14 cellular contexts compared by ENCODE assay signal in the genomic region with DNA sequence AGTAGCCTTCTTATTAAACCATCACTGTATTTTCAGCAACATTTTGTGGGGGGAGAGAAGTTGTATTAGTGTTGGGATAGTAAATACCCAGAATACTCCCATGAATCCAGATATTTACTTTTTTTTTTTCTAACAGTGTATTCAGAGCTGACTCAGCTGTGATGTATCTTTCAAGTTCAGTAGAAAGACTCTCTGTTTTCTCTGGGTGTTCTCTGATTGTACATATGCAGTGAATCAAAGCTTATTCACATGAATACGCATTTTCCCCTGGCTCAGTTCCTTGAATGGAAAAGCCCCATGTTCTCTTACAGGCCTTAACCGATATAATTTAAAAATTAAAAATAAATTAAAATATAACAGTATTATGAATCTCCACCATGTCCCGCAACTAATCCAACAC. TPM values are rescaled to one million over a fixed set of nuclear protein-coding genes. Genes with fewer than 3 reads are reported as not detected.
DNase-seq lines count a peak whose midpoint lies in the region; ATAC-seq and TF ChIP-seq lines count a peak whose summit lies in the region.
"Had no signal": no experiment of that assay in that cellular context is flagged by ENCODE, and none has a peak within 500 bp of the region (broad histone marks: within the 10 kb centered on the region; RNA-seq: fewer than 3 reads in every experiment).

No MANE protein-coding gene starts in this region.

- H3K9me3 ChIP-seq in iPS-15b (ENCODE audit: control insufficient read depth, insufficient read depth, low read length) (no peaks in the 10 kb centered on the region), skeletal muscle satellite cell (replicated peaks; ENCODE audit: low read length) (no peaks in the 10 kb centered on the region), esophagus muscularis mucosa (no peaks in the 10 kb centered on the region)
- H3K9me3 ChIP-seq: tibial artery had no signal

- POLR2A ChIA-PET in WTC11 (lab: Charles Lee): no interaction called here

- ATAC-seq in activated naive CD8-positive, alpha-beta T cell treated with anti-CD3 and anti-CD28 coated beads, Interleukin-2, amount 50 U/mL, for 24 hours: no peak
- ATAC-seq in WTC11: no peak

- no peak for DNase-seq in activated naive CD8-positive, alpha-beta T cell treated with anti-CD3 and anti-CD28 coated beads, Interleukin-2, amount 50 U/mL, for 24 hours
- DNase-seq in WTC11 (ENCODE audit: low spot score) (no peak), Kasumi-1 (lab: John Stamatoyannopoulos, UW) (no peak), esophagus muscularis mucosa (ENCODE audit: extremely low spot score) (no peak), erythroblast (lab: John Stamatoyannopoulos, UW) (no peak)
- DNase-seq: central memory CD4-positive, alpha-beta T cell; DND-41 had no signal

- H3K36me3 Mint-ChIP-seq in activated naive CD8-positive, alpha-beta T cell: no peaks in the 10 kb centered on the region
- H3K36me3 Mint-ChIP-seq in activated naive CD8-positive, alpha-beta T cell treated with anti-CD3 and anti-CD28 coated beads, Interleukin-2, amount 50 U/mL, for 24 hours (ENCODE audit: low read depth): no peaks in the 10 kb centered on the region
- H3K36me3 Mint-ChIP-seq in WTC11: no peaks in the 10 kb centered on the region

- CTCF ChIA-PET in WTC11 (lab: Charles Lee): interaction anchor here (1.0 to 1.9 kb wide), 2 partner anchors 13 to 333 kb away, joined by 3 to 8 read pairs; no protein-coding TSS in a partner anchor

- no peak for TF ChIP-seq EP300 in esophagus muscularis mucosa (IDR thresholded peaks at IDR 0.05)

- peaks cover 25% of the 10 kb centered on the region for H3K27me3 Mint-ChIP-seq in activated naive CD8-positive, alpha-beta T cell
- peaks cover 54% of the 10 kb centered on the region for H3K27me3 Mint-ChIP-seq in activated naive CD8-positive, alpha-beta T cell treated with anti-CD3 and anti-CD28 coated beads, Interleukin-2, amount 50 U/mL, for 24 hours
- H3K27me3 Mint-ChIP-seq in WTC11 (ENCODE audit: low read depth): peaks cover 46% of the 10 kb centered on the region

- no peak overlapping the region for H3K9ac ChIP-seq in iPS-15b (ENCODE audit: low read depth, low read length)
- H3K9ac ChIP-seq in skeletal muscle satellite cell (ENCODE audit: low read depth, low read length): peak overlapping the region; percentile 81

- peaks cover 10% of the 10 kb centered on the region for H3K4me1 Mint-ChIP-seq in activated naive CD8-positive, alpha-beta T cell (ENCODE audit: low read depth)
- peaks cover 14% of the 10 kb centered on the region for H3K4me1 Mint-ChIP-seq in activated naive CD8-positive, alpha-beta T cell treated with anti-CD3 and anti-CD28 coated beads, Interleukin-2, amount 50 U/mL, for 24 hours
- peaks cover 4% of the 10 kb centered on the region for H3K4me1 Mint-ChIP-seq in WTC11

- intact Hi-C loops in esophagus muscularis mucosa (cut with DNase I): no loop called here

- H3K27me3 ChIP-seq in iPS-15b (ENCODE audit: control insufficient read depth, insufficient read depth, low read length): peaks cover 16% of the 10 kb centered on the region
- no peaks in the 10 kb centered on the region for H3K27me3 ChIP-seq in skeletal muscle satellite cell (ENCODE audit: control insufficient read depth, insufficient read depth, low read length)
- peaks cover 0 to 10% (median 3%) of the 10 kb centered on the region in 4 donors for H3K27me3 ChIP-seq in esophagus muscularis mucosa
- H3K27me3 ChIP-seq: tibial artery had no signal

- H3K4me3 Mint-ChIP-seq in activated naive CD8-positive, alpha-beta T cell: peak overlapping the region; percentile 77
- no peak overlapping the region for H3K4me3 Mint-ChIP-seq in activated naive CD8-positive, alpha-beta T cell treated with anti-CD3 and anti-CD28 coated beads, Interleukin-2, amount 50 U/mL, for 24 hours
- peak overlapping the region; percentile 97 for H3K4me3 Mint-ChIP-seq in WTC11

- peak overlapping the region; percentile 91 for H3K4me2 ChIP-seq in skeletal muscle satellite cell (ENCODE audit: low read length)

- TF ChIP-seq POLR2A in esophagus muscularis mucosa (IDR thresholded peaks at IDR 0.05; ENCODE audit: low read depth) (no peak), erythroblast (IDR thresholded peaks at IDR 0.05; ENCODE audit: low read length) (no peak)

- H3K27ac Mint-ChIP-seq in activated naive CD8-positive, alpha-beta T cell: no peak overlapping the region
- H3K27ac Mint-ChIP-seq in activated naive CD8-positive, alpha-beta T cell treated with anti-CD3 and anti-CD28 coated beads, Interleukin-2, amount 50 U/mL, for 24 hours: no peak overlapping the region
- H3K27ac Mint-ChIP-seq in WTC11: no peak overlapping the region

- WGBS in esophagus muscularis mucosa: 84% methylated on average over 3 of the region's 3 CpGs

- peak overlapping the region; percentile 89 for H3K4me3 ChIP-seq in iPS-15b (ENCODE audit: low read depth, low read length)
- peak overlapping the region; percentile 84 for H3K4me3 ChIP-seq in skeletal muscle satellite cell (ENCODE audit: low read length)
- H3K4me3 ChIP-seq in esophagus muscularis mucosa: peak overlapping the region in 1 of 4 donors; percentile 56

- TF ChIP-seq CTCF in WTC11 (IDR thresholded peaks at IDR 0.05) (no peak), esophagus muscularis mucosa (IDR thresholded peaks at IDR 0.05) (no peak)

- no peak overlapping the region for H3K27ac ChIP-seq in esophagus muscularis mucosa (replicated peaks in 1 of 4)

- H3K4me1 ChIP-seq in iPS-15b (ENCODE audit: control insufficient read depth, insufficient read depth, low read length) (peaks cover 2% of the 10 kb centered on the region), skeletal muscle satellite cell (ENCODE audit: control insufficient read depth, insufficient read depth, low read length) (peaks cover 9% of the 10 kb centered on the region), esophagus muscularis mucosa (peaks cover 0 to 15% (median 12%) of the 10 kb centered on the region in 4 donors)

- no peaks in the 10 kb centered on the region for H3K36me3 ChIP-seq in iPS-15b (ENCODE audit: control insufficient read depth, insufficient read depth, low read length)
- no peaks in the 10 kb centered on the region for H3K36me3 ChIP-seq in skeletal muscle satellite cell (ENCODE audit: insufficient read depth, low read length)
- no peaks in the 10 kb centered on the region for H3K36me3 ChIP-seq in esophagus muscularis mucosa
- H3K36me3 ChIP-seq: tibial artery had no signal

- no peaks in the 10 kb centered on the region for H3K9me3 Mint-ChIP-seq in activated naive CD8-positive, alpha-beta T cell (ENCODE audit: low read depth)
- no peaks in the 10 kb centered on the region for H3K9me3 Mint-ChIP-seq in activated naive CD8-positive, alpha-beta T cell treated with anti-CD3 and anti-CD28 coated beads, Interleukin-2, amount 50 U/mL, for 24 hours
- no peaks in the 10 kb centered on the region for H3K9me3 Mint-ChIP-seq in WTC11

TF ChIP-seq in WTC11, 78 proteins besides CTCF, POLR2A, EP300 and RAD21:
- TF ChIP-seq PRRX2 (CRISPR knock-in tag; IDR thresholded peaks at IDR 0.05) (no peak), AR (CRISPR knock-in tag; IDR thresholded peaks at IDR 0.05) (no peak), ZNF317 (CRISPR knock-in tag; IDR thresholded peaks at IDR 0.05; ENCODE audit: borderline replicate concordance, low read depth) (no peak)

RNA-seq across cellular contexts. Expression of gene TFPI2, which starts 1.3 kb away (rescaled TPM):
- 7.8 to 10.4 TPM (median 8.7 TPM) in 3 replicates for total RNA-seq in WTC11 (2021)
- total RNA-seq in skeletal muscle satellite cell (2012; rRNA removed): 246 and 739 TPM in 2 replicates
- 1 to 10 TPM in 3 of 4 donors, not detected in 1; 1.9 to 3.2 (median 2.3) TPM for total RNA-seq in esophagus muscularis mucosa

RNA-seq across cellular contexts. Expression of gene GNGT1, which starts 17.1 kb away (rescaled TPM):
- 0.63 to 1.3 TPM (median 1.2 TPM) in 3 replicates for total RNA-seq in WTC11 (2021)
- total RNA-seq in skeletal muscle satellite cell (2012; rRNA removed): not detected in 2 replicates
- total RNA-seq in esophagus muscularis mucosa: not detected
- total RNA-seq: lung microvascular endothelial cell, sciatic nerve, SK-MEL-5 had no signal

RNA-seq across cellular contexts. Expression of gene GNG11, which starts 32.3 kb away (rescaled TPM):
- 1.3 to 1.7 TPM (median 1.4 TPM) in 3 replicates for total RNA-seq in WTC11 (2021)
- 51.1 and 98.1 TPM in 2 replicates for total RNA-seq in skeletal muscle satellite cell (2012; rRNA removed)
- 10 to 100 TPM; 19.9 to 26.0 (median 22.3) TPM for total RNA-seq in esophagus muscularis mucosa
